11 cellular contexts compared by ENCODE assay signal in the genomic region with DNA sequence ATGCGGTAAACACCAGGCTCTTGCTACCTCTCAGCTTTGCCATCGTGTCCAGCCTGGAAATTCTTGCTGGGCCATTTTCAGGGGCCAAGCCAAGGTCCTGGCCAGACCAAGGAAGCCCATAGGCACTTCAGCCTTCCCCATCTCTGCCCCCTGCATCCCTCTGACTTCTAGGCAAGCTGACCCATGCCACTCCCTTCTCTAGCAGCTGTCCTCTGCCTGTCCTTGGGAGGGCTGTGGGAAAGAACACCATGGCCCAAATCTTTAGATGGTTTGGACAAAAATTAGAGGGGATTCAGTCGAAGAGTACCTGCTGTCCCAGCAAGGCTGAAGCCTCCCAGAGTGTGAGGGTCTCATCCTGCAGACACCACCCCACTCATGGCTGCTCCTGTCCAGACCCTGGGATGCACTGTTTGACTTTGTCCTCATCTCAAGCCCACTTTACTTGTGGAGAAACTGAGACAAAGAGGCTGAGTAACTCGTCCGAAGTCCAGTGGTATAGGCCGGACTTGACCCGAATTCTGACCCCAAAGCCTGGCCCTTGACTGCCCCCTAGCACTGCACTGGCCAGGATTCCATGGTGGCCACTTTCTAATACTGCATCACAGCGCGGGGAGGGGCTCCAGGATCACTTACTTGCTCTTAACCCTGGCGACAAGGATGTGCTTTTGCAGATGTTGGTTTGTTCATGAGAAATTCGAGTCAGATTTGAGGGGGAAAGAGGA.
"Had no signal": no experiment of that assay in that cellular context is flagged by ENCODE, and none has a peak within 500 bp of the region (broad histone marks: within the 10 kb centered on the region; RNA-seq: fewer than 3 reads in every experiment).

No MANE protein-coding gene starts in this region.

- H3K27ac Mint-ChIP-seq: activated naive CD8-positive, alpha-beta T cell treated with anti-CD3 and anti-CD28 coated beads, Interleukin-2, amount 10 ng/mL, durations not matched to agents 7 days and 5 days; stimulated activated memory B cell treated with anti-CD40 and anti-IgM and Interleukin-4, amounts not matched to agents 10 μg/mL and 1 μg/mL and 100 μg/mL, for 72 hours had no signal

- H3K9me3 Mint-ChIP-seq: activated naive CD8-positive, alpha-beta T cell treated with anti-CD3 and anti-CD28 coated beads, Interleukin-2, amount 10 ng/mL, durations not matched to agents 7 days and 5 days had no signal

- H3K4me1 ChIP-seq: pancreas had no signal

- H3K27ac ChIP-seq: pancreas, tibial artery had no signal

- H3K4me3 Mint-ChIP-seq: activated naive CD8-positive, alpha-beta T cell treated with anti-CD3 and anti-CD28 coated beads, Interleukin-2, amount 10 ng/mL, durations not matched to agents 7 days and 5 days; stimulated activated memory B cell treated with anti-CD40 and anti-IgM and Interleukin-4, amounts not matched to agents 10 μg/mL and 1 μg/mL and 100 μg/mL, for 72 hours had no signal

- H3K4me3 ChIP-seq: pancreas, tibial artery had no signal

- H3K9me3 ChIP-seq: pancreas, tibial artery had no signal

- H3K4me1 Mint-ChIP-seq: activated naive CD8-positive, alpha-beta T cell treated with anti-CD3 and anti-CD28 coated beads, Interleukin-2, amount 10 ng/mL, durations not matched to agents 7 days and 5 days had no signal

- DNase-seq: activated CD4-positive, alpha-beta T cell treated with anti-CD3 and anti-CD28 coated beads, Interleukin-2, amount 50 U/mL, for 1 hour; activated CD8-positive, alpha-beta memory T cell treated with anti-CD3 and anti-CD28 coated beads for 24 hours; activated gamma-delta T cell treated with Interleukin-2 at 50 U/mL for 16 hours; activated naive CD8-positive, alpha-beta T cell treated with anti-CD3 and anti-CD28 coated beads, Interleukin-2, amount 10 ng/mL, durations not matched to agents 7 days and 5 days; cortex of kidney; effector CD4-positive, alpha-beta T cell; foreskin melanocyte; pancreas; tibial artery had no signal

- H3K27me3 ChIP-seq: pancreas, tibial artery had no signal

- H3K36me3 ChIP-seq: pancreas, tibial artery had no signal

- ATAC-seq: activated CD4-positive, CD25-positive, alpha-beta regulatory T cell treated with anti-CD3 and anti-CD28 coated beads, Interleukin-2, amount 50 U/mL, for 24 hours; pancreas; stimulated activated memory B cell treated with anti-CD40 and anti-IgM and Interleukin-4, amounts not matched to agents 10 μg/mL and 1 μg/mL and 100 μg/mL, for 72 hours had no signal

- H3K36me3 Mint-ChIP-seq: activated naive CD8-positive, alpha-beta T cell treated with anti-CD3 and anti-CD28 coated beads, Interleukin-2, amount 10 ng/mL, durations not matched to agents 7 days and 5 days; stimulated activated memory B cell treated with anti-CD40 and anti-IgM and Interleukin-4, amounts not matched to agents 10 μg/mL and 1 μg/mL and 100 μg/mL, for 72 hours had no signal
